In genomic region chr7:192701-193536, GRCh38 we compare ENCODE assay signal across 7 cellular contexts. TPM values are rescaled to one million over a fixed set of nuclear protein-coding genes. Genes with fewer than 3 reads are reported as not detected.
A peak's percentile ranks its signal among the peaks of the same experiment; 100 is the strongest.
DNase-seq lines count a peak whose midpoint lies in the region; ATAC-seq and TF ChIP-seq lines count a peak whose summit lies in the region.

No MANE protein-coding gene starts in this region.

- DNase-seq in HK-2 (ENCODE audit: unreplicated experiment) (peak; percentile 30), body of pancreas (peak in 3 of 4 donors; percentile 31 to 57 (median 48)), left lobe of liver (ENCODE audit: low spot score) (peak; percentile 72), GOT3 (lab: John Stamatoyannopoulos, UW) (no peak)

- peak overlapping the region; percentile 59 to 83 (median 64) for H3K27ac ChIP-seq in body of pancreas
- H3K27ac ChIP-seq in subcutaneous abdominal adipose tissue (ENCODE audit: low read depth, low read length) = no peak overlapping the region

- H3K36me3 ChIP-seq in body of pancreas (replicated peaks in 1 of 2; ENCODE audit: insufficient read depth in 1 of 2, low read depth in 2 of 2) (peaks cover 0 to 5% of the 10 kb centered on the region in 2 donors), subcutaneous abdominal adipose tissue (ENCODE audit: control insufficient read depth in 5 of 5, insufficient read depth in 5 of 5, low read length in 5 of 5) (peaks cover 0 to 27% (median 24%) of the 10 kb centered on the region in 5 donors)

- intact Hi-C loops in body of pancreas (cut with DNase I) = no loop called here

- peak overlapping the region in 2 of 5 donors; percentile 58 to 67 for H3K9ac ChIP-seq in subcutaneous abdominal adipose tissue (ENCODE audit: low read length in 5 of 5)

- 0% methylated on average over 90 of the region's 124 CpGs; no CpG with 5 or more reads in 1 of the 2 donors for WGBS in body of pancreas, 2 donors

- H3K27me3 ChIP-seq in body of pancreas (no peaks in the 10 kb centered on the region), subcutaneous abdominal adipose tissue (ENCODE audit: control insufficient read depth in 5 of 5, insufficient read depth in 4 of 5, low read length in 5 of 5) (peaks cover 0 to 3% (median 0%) of the 10 kb centered on the region in 5 donors)

- H3K4me1 ChIP-seq in body of pancreas = peaks cover 27% of the 10 kb centered on the region
- peaks cover 12 to 51% (median 43%) of the 10 kb centered on the region in 5 donors for H3K4me1 ChIP-seq in subcutaneous abdominal adipose tissue (ENCODE audit: control insufficient read depth in 5 of 5, insufficient read depth in 5 of 5, low read length in 5 of 5)

- H3K4me3 ChIP-seq in body of pancreas (peak overlapping the region in 1 of 2 donors; percentile 46), subcutaneous abdominal adipose tissue (ENCODE audit: low read depth in 1 of 5, low read length in 5 of 5) (peak overlapping the region in 4 of 5 donors; percentile 67 to 80 (median 76))

- H3K9me3 ChIP-seq in body of pancreas = no peaks in the 10 kb centered on the region
- no peaks in the 10 kb centered on the region for H3K9me3 ChIP-seq in subcutaneous abdominal adipose tissue (ENCODE audit: control insufficient read depth in 5 of 5, low read length in 5 of 5)

- no peak for TF ChIP-seq POLR2A in body of pancreas (IDR thresholded peaks at IDR 0.05)

- no peak for TF ChIP-seq CTCF in body of pancreas (IDR thresholded peaks at IDR 0.05)

- peak; percentile 31 for ATAC-seq in body of pancreas
- ATAC-seq in left lobe of liver = no peak
- ATAC-seq in GM18909 (IDR thresholded peaks at IDR 0.05; ENCODE audit: poor library complexity, unreplicated experiment) = no peak
- ATAC-seq in GM19035 (IDR thresholded peaks at IDR 0.05; ENCODE audit: unreplicated experiment) = no peak

RNA-seq across cellular contexts. Expression of gene FAM20C, which starts 0.5 kb away (rescaled TPM):
- total RNA-seq in body of pancreas (10 to 100 TPM; 12.7 to 26.0 TPM), left lobe of liver (72.2 TPM)
